ENCODE assay signal across 16 cellular contexts in genomic region chr1:7432102-7432895, GRCh38.
"Had no signal": no experiment of that assay in that cellular context is flagged by ENCODE, and none has a peak within 500 bp of the region (broad histone marks: within the 10 kb centered on the region; RNA-seq: fewer than 3 reads in every experiment).

No MANE protein-coding gene starts in this region.

- H3K27ac ChIP-seq: brain microvascular endothelial cell, foreskin keratinocyte, parathyroid adenoma, sigmoid colon, stomach, testis, upper lobe of left lung had no signal

- ATAC-seq: activated CD4-positive, CD25-positive, alpha-beta regulatory T cell treated with anti-CD3 and anti-CD28 coated beads, Interleukin-2, amount 50 U/mL, for 24 hours; effector memory CD8-positive, alpha-beta T cell; foreskin keratinocyte had no signal

- H3K4me3 ChIP-seq: sigmoid colon, stomach, testis, upper lobe of left lung had no signal

- H3K9ac ChIP-seq: parathyroid adenoma had no signal

- H3K36me3 ChIP-seq: brain microvascular endothelial cell, sigmoid colon, stomach, upper lobe of left lung had no signal

- H3K9me3 ChIP-seq: sigmoid colon, testis, upper lobe of left lung had no signal

- H3K4me1 ChIP-seq: foreskin keratinocyte, parathyroid adenoma, sigmoid colon, testis, upper lobe of left lung had no signal

- DNase-seq: activated CD4-positive, alpha-beta T cell treated with anti-CD3 and anti-CD28 coated beads, Interleukin-2, amount 50 U/mL, for 1 hour; activated CD8-positive, alpha-beta memory T cell treated with anti-CD3 and anti-CD28 coated beads for 24 hours; activated naive CD8-positive, alpha-beta T cell treated with anti-CD3 and anti-CD28 coated beads, Interleukin-2, amount 10 ng/mL, durations not matched to agents 7 days and 5 days; anterior cingulate cortex; brain microvascular endothelial cell; effector memory CD8-positive, alpha-beta T cell; foreskin keratinocyte; kidney glomerular epithelial cell; mesendoderm; sigmoid colon; stimulated activated CD4-positive, alpha-beta T cell treated with anti-CD3 and anti-CD28 coated beads, Interleukin-2, amount 100 ng/mL, for 24 hours; stomach; testis had no signal
